ENCODE assay signal across 26 cellular contexts in genomic region chr1:15120251-15120945, GRCh38. TPM values are rescaled to one million over a fixed set of nuclear protein-coding genes. Genes with fewer than 3 reads are reported as not detected.
"Had no signal": no experiment of that assay in that cellular context is flagged by ENCODE, and none has a peak within 500 bp of the region (broad histone marks: within the 10 kb centered on the region; RNA-seq: fewer than 3 reads in every experiment).

No MANE protein-coding gene starts in this region.

- H3K27ac ChIP-seq: esophagus squamous epithelium, heart right ventricle, lower lobe of right lung, neutrophil, parathyroid adenoma, prostate gland, right atrium auricular region, stomach, thyroid gland had no signal

- DNase-seq: cortex of kidney; effector memory CD8-positive, alpha-beta T cell; erythroblast; esophagus squamous epithelium; foreskin melanocyte; glutamatergic neuron; heart right ventricle; hypothalamus; immature natural killer cell; left ventricle myocardium superior; lower lobe of right lung; natural killer cell; stimulated activated CD4-positive, alpha-beta T cell treated with anti-CD3 and anti-CD28 coated beads, Interleukin-12 subunit alpha, Interleukin-12 subunit beta, amount 100 ng/mL, for 4 hours; stimulated activated CD4-positive, alpha-beta T cell treated with anti-CD3 and anti-CD28 coated beads, Interleukin-1b, Interleukin-23, amount 100 ng/mL, for 48 hours; stimulated activated CD4-positive, alpha-beta T cell treated with anti-CD3 and anti-CD28 coated beads, Interleukin-4, amount 100 ng/mL, for 1 hour; stimulated activated CD8-positive, alpha-beta memory T cell treated with anti-CD3 and anti-CD28 coated beads, Interleukin-4, amount 100 ng/mL, for 48 hours; stimulated activated naive CD4-positive, alpha-beta T cell; stomach; thyroid gland; trophoblast cell had no signal

- H3K27me3 ChIP-seq: esophagus squamous epithelium, neutrophil, right atrium auricular region, stomach, thyroid gland had no signal

- H3K36me3 ChIP-seq: esophagus squamous epithelium, heart right ventricle, lower lobe of right lung, neutrophil, prostate gland, right atrium auricular region, thyroid gland had no signal

- H3K4me3 ChIP-seq: esophagus squamous epithelium, heart right ventricle, lower lobe of right lung, prostate gland, right atrium auricular region, smooth muscle cell, stomach, thyroid gland had no signal

- ATAC-seq: effector memory CD8-positive, alpha-beta T cell; heart right ventricle; left ventricle myocardium superior; lower lobe of right lung; natural killer cell; sciatic nerve had no signal

- H3K4me2 ChIP-seq: smooth muscle cell had no signal

- H2AFZ ChIP-seq: parathyroid adenoma had no signal

- H3K9me3 ChIP-seq: esophagus squamous epithelium, heart right ventricle, lower lobe of right lung, neutrophil, prostate gland, right atrium auricular region, stomach, thyroid gland had no signal

- H3K9ac ChIP-seq: parathyroid adenoma had no signal

- H3K4me1 ChIP-seq: heart right ventricle, lower lobe of right lung, parathyroid adenoma, right atrium auricular region, stomach, thyroid gland had no signal

RNA-seq across cellular contexts. Expression of gene TMEM51, which starts 33.1 kb away (rescaled TPM):
- polyA plus RNA-seq: immature natural killer cell had no signal
